ENCODE assay signal across 8 cellular contexts in the genomic region with DNA sequence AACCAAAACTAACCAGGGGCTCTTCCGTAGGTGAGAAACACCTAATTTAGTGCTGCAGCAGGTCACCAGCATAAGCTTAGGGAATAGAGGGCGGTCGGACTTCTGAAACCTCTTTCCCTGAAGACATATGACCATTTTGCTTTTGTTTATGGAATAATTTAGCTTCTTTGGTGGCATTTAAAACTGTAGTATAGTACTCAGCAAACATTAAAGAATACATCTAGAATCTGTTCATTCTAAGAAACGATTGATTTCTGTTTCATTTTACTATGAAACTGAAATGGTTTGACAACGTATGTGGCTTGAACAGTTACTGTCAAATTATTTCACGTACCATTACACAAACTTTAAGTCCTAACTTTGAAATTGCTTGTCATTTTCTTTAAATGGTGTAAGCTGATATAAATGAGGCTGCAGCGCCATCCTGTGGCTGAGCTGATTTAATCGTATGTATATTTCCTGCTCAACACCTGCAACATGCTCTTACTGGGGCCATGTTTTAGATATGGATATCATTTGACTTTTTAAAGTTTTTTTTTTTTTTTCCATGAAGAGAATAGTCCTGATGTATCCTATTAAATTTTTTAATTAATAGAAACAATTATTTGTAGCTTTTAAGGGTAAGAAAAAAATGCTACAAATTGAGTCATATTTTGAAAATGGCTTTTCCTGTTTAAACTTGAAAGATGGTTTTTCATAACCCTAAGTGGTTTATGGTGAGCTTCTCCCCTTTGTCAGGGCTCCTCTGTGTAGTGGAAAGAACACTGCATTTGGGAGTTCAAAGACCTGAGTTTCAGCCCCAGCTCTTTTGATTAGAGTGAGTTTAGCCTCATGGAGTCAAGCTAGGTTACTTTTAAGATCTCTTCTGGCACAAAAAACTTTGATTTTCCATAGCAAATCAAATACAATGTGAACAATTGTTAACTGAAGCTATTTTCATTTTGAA. TPM values are rescaled to one million over a fixed set of nuclear protein-coding genes. Genes with fewer than 3 reads are reported as not detected.
DNase-seq lines count a peak whose midpoint lies in the region; ATAC-seq and TF ChIP-seq lines count a peak whose summit lies in the region.

No MANE protein-coding gene starts in this region.

- WGBS in liver = 29% methylated on average over 8 of the region's 8 CpGs

- no peak overlapping the region for H3K27ac ChIP-seq in liver (ENCODE audit: low read depth in 1 of 2, low read length in 2 of 2)

- DNase-seq in AG09309 (ENCODE audit: low read depth) (peak; percentile 41), NCI-H2227 (lab: John Stamatoyannopoulos, UW; ENCODE audit: unreplicated experiment) (peak; percentile 64), choroid plexus epithelial cell (ENCODE audit: low read depth) (peak; percentile 90)
- DNase-seq in activated CD4-positive, alpha-beta T cell treated with anti-CD3 and anti-CD28 coated beads for 4 hours = peak; percentile 79 to 88
- peak; percentile 72 to 78 (median 74) for DNase-seq in stimulated activated CD4-positive, alpha-beta T cell treated with anti-CD3 and anti-CD28 coated beads, TNF-alpha, amount 100 ng/mL, for 48 hours (ENCODE audit: low read depth in 3 of 3)

- H3K4me3 ChIP-seq in AG09309 (ENCODE audit: control insufficient read depth, low read depth, low read length) = no peak overlapping the region
- H3K4me3 ChIP-seq in choroid plexus epithelial cell (ENCODE audit: low read depth, low read length) = no peak overlapping the region
- H3K4me3 ChIP-seq in liver (ENCODE audit: low read depth in 1 of 3, low read length in 3 of 3) = no peak overlapping the region

- no peaks in the 10 kb centered on the region for H3K27me3 ChIP-seq in liver (ENCODE audit: control insufficient read depth in 4 of 4, insufficient read depth in 4 of 4, low read length in 3 of 4)

- ATAC-seq in GM18861 (IDR thresholded peaks at IDR 0.05; ENCODE audit: unreplicated experiment) (peak; percentile 59), HG03095 (IDR thresholded peaks at IDR 0.05; ENCODE audit: unreplicated experiment) (peak; percentile 54)

- H3K36me3 ChIP-seq in liver (ENCODE audit: control insufficient read depth in 4 of 4, insufficient read depth in 3 of 4, low read depth in 1 of 4, low read length in 3 of 4) = no peaks in the 10 kb centered on the region

- TF ChIP-seq RAD21 in liver (IDR thresholded peaks at IDR 0.05) = peak; percentile 84 to 85

- H3K9ac ChIP-seq in liver (ENCODE audit: low read depth in 1 of 2, low read length in 2 of 2) = no peak overlapping the region

- no peaks in the 10 kb centered on the region for H3K9me3 ChIP-seq in liver (ENCODE audit: control insufficient read depth in 4 of 4, low read length in 3 of 4)

- peaks cover 0 to 2% (median 0%) of the 10 kb centered on the region in 4 donors for H3K4me1 ChIP-seq in liver (ENCODE audit: control insufficient read depth in 4 of 4, insufficient read depth in 4 of 4, low read length in 3 of 4)

- peak; percentile 43 for TF ChIP-seq CTCF in AG09309 (IDR thresholded peaks at IDR 0.05; ENCODE audit: control insufficient read depth, insufficient read depth, low read depth, low read length, missing control alignments)
- peak; percentile 65 for TF ChIP-seq CTCF in choroid plexus epithelial cell (conservative IDR thresholded peaks at IDR 0.05; ENCODE audit: low read depth, low read length)
- TF ChIP-seq CTCF in liver (IDR thresholded peaks at IDR 0.05; ENCODE audit: low read depth, low read length, missing input control) = peak; percentile 59

TF ChIP-seq in liver, 16 proteins besides CTCF, POLR2A, EP300 and RAD21:
- no peak for TF ChIP-seq RXRA (IDR thresholded peaks at IDR 0.05)
- peak; percentile 40 for TF ChIP-seq YY1 (IDR thresholded peaks at IDR 0.05)
TF ChIP-seq in liver: peak in this region for 1.

RNA-seq across cellular contexts. Expression of a gene that starts 27.4 kb away (rescaled TPM):
- total RNA-seq in liver = under 1 TPM; 0.17 to 0.19 TPM
- under 1 TPM; 0.01 to 0.14 TPM for polyA plus RNA-seq in liver
